Comparison of ENCODE assay signal across 13 cellular contexts in the genomic region with DNA sequence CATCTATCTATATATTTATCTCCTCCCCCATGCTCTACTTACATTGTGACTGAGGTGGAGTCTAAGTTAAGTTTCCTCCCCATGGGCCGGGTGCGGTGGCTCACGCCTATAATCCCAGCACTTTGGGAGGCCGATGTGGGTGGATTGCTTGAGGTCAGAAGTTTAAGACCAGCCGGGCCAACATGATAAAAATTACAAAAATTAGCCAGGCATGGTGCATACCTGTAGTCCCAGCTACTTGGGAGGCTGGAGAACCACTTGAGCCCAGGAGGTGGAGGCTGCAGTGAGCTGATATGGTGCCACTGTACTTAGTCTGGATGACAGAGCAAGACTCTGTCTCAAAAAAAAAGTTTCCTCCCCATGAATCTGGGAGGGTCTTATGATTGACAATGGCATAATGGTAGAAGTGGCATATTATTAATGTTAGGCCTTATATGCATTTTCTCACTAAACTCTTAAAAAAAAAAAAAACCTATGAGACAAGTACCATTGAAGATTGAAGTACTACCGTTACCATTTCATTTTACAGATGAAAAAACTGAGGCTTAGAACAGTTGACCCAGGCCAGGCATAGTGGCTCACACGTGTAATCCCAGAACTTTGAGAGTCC. TPM values are rescaled to one million over a fixed set of nuclear protein-coding genes. Genes with fewer than 3 reads are reported as not detected.
A peak's percentile ranks its signal among the peaks of the same experiment; 100 is the strongest.
DNase-seq lines count a peak whose midpoint lies in the region; ATAC-seq and TF ChIP-seq lines count a peak whose summit lies in the region.
"Had no signal": no experiment of that assay in that cellular context is flagged by ENCODE, and none has a peak within 500 bp of the region (broad histone marks: within the 10 kb centered on the region; RNA-seq: fewer than 3 reads in every experiment).

No MANE protein-coding gene starts in this region.

- H3K36me3 Mint-ChIP-seq in CD4-positive, alpha-beta T cell (ENCODE audit: low read depth): peaks cover 6% of the 10 kb centered on the region

- peaks cover 31% of the 10 kb centered on the region for H3K4me1 Mint-ChIP-seq in CD4-positive, alpha-beta T cell (ENCODE audit: low read depth)

- H3K27ac Mint-ChIP-seq in CD4-positive, alpha-beta T cell: peak overlapping the region; percentile 20

- no peaks in the 10 kb centered on the region for H3K9me3 Mint-ChIP-seq in CD4-positive, alpha-beta T cell

- no peak for DNase-seq in CD4-positive, alpha-beta T cell
- peak in 74 of 76 experiments; percentile 15 to 94 (median 78) for DNase-seq in HUDEP-2 (lab: John Stamatoyannopoulos, UW; ENCODE audit: unreplicated experiment in 76 of 76)
- peak; percentile 84 to 91 for DNase-seq in erythroblast (lab: John Stamatoyannopoulos, UW)
- no peak for DNase-seq in smooth muscle cell (lab: John Stamatoyannopoulos, UW; ENCODE audit: unreplicated experiment)
- no peak for DNase-seq in T1000 (lab: John Stamatoyannopoulos, UW)
- DNase-seq: Kasumi-1, MV-4-11, NCI-H1417 treated with DMSO at 0.1 percent for 48 hours, NCI-H2029 treated with DMSO at 0.1 percent for 48 hours, NCI-H510A had no signal

- ATAC-seq in CD4-positive, alpha-beta T cell (ENCODE audit: poor library complexity): no peak
- ATAC-seq in HG02981 (IDR thresholded peaks at IDR 0.05; ENCODE audit: unreplicated experiment) (no peak), GM21447 (IDR thresholded peaks at IDR 0.05; ENCODE audit: unreplicated experiment) (no peak)

- H3K4me2 ChIP-seq in smooth muscle cell: peak overlapping the region; percentile 13

- no peak overlapping the region for H3K27ac ChIP-seq in CD4-positive, alpha-beta T cell (ENCODE audit: low read depth, low read length)
- peak overlapping the region; percentile 59 for H3K27ac ChIP-seq in smooth muscle cell (ENCODE audit: low read depth)

- H4K20me1 ChIP-seq in smooth muscle cell (ENCODE audit: low read depth): peaks cover 44% of the 10 kb centered on the region

- no peak overlapping the region for H3K4me3 Mint-ChIP-seq in CD4-positive, alpha-beta T cell

- TF ChIP-seq CTCF in CD4-positive, alpha-beta T cell (IDR thresholded peaks at IDR 0.05): no peak
- no peak for TF ChIP-seq CTCF in smooth muscle cell (IDR thresholded peaks at IDR 0.05; ENCODE audit: borderline replicate concordance, insufficient read depth, poor library complexity, severe bottlenecking)

- peak; percentile 31 for TF ChIP-seq POLR2A in erythroblast (IDR thresholded peaks at IDR 0.05; ENCODE audit: low read length)

- H3K79me2 ChIP-seq in smooth muscle cell (ENCODE audit: low read depth): peaks cover 75% of the 10 kb centered on the region

- H3K9me3 ChIP-seq in CD4-positive, alpha-beta T cell (ENCODE audit: control insufficient read depth, low read length): no peaks in the 10 kb centered on the region
- H3K9me3 ChIP-seq in smooth muscle cell (replicated peaks; ENCODE audit: low read depth): no peaks in the 10 kb centered on the region

- H3K4me1 ChIP-seq in smooth muscle cell (ENCODE audit: low read depth): peaks cover 11% of the 10 kb centered on the region

- no peaks in the 10 kb centered on the region for H3K36me3 ChIP-seq in smooth muscle cell (ENCODE audit: low read depth)

- POLR2A ChIA-PET in CD4-positive, alpha-beta T cell (lab: Charles Lee): interaction anchor here (1.2 kb wide), 1 partner anchor 18 kb away, joined by 6 read pairs; no protein-coding TSS in a partner anchor

- CTCF ChIA-PET in CD4-positive, alpha-beta T cell (lab: Charles Lee): interaction anchor here (1.3 kb wide), 1 partner anchor 12 kb away, joined by 3 read pairs; no protein-coding TSS in a partner anchor

- no peak overlapping the region for H3K4me3 ChIP-seq in smooth muscle cell

- no peaks in the 10 kb centered on the region for H3K27me3 ChIP-seq in CD4-positive, alpha-beta T cell (ENCODE audit: control insufficient read depth, insufficient read depth, low read length)
- no peaks in the 10 kb centered on the region for H3K27me3 ChIP-seq in smooth muscle cell (ENCODE audit: low read depth)

- WGBS in smooth muscle cell (ENCODE audit: low lambda C conversion rate): 52% methylated on average over 7 of the region's 7 CpGs

- no peak overlapping the region for H3K9ac ChIP-seq in smooth muscle cell (ENCODE audit: low read depth)

- no peaks in the 10 kb centered on the region for H3K27me3 Mint-ChIP-seq in CD4-positive, alpha-beta T cell

- no peak overlapping the region for H2AFZ ChIP-seq in smooth muscle cell (ENCODE audit: low read depth)

- intact Hi-C loops in CD4-positive, alpha-beta T cell (cut with DNase I, micrococcal nuclease): no loop called here

- peaks cover 3% of the 10 kb centered on the region for H3F3A ChIP-seq in smooth muscle cell (ENCODE audit: low read depth)

RNA-seq across cellular contexts. Expression of gene F11R, which starts 11.2 kb away (rescaled TPM):
- 10 to 100 TPM; 15.2 to 16.2 TPM for total RNA-seq in CD4-positive, alpha-beta T cell
- total RNA-seq in smooth muscle cell: 57.8 and 62.5 TPM in 2 replicates
- 26.4 and 35.6 TPM in 2 replicates for polyA plus RNA-seq in smooth muscle cell

RNA-seq across cellular contexts. Expression of gene TSTD1, which starts 29.1 kb away (rescaled TPM):
- 10 to 100 TPM; 38.0 to 40.3 TPM for total RNA-seq in CD4-positive, alpha-beta T cell
- 11.5 and 48.0 TPM in 2 replicates for total RNA-seq in smooth muscle cell
- polyA plus RNA-seq in smooth muscle cell: 26.0 and 63.2 TPM in 2 replicates

RNA-seq across cellular contexts. Expression of gene USF1, which starts 36.1 kb away (rescaled TPM):
- 10 to 100 TPM; 93.5 to 99.1 TPM for total RNA-seq in CD4-positive, alpha-beta T cell
- total RNA-seq in smooth muscle cell: 47.0 and 51.7 TPM in 2 replicates
- polyA plus RNA-seq in smooth muscle cell: 18.2 and 20.0 TPM in 2 replicates

RNA-seq across cellular contexts. Expression of gene ITLN2, which starts 55.1 kb away (rescaled TPM):
- not detected for total RNA-seq in CD4-positive, alpha-beta T cell
- not detected in 2 replicates for total RNA-seq in smooth muscle cell
- polyA plus RNA-seq in smooth muscle cell: not detected in 2 replicates
- polyA plus RNA-seq: BJ had no signal

RNA-seq across cellular contexts. Expression of gene ARHGAP30, which starts 60.0 kb away (rescaled TPM):
- total RNA-seq in CD4-positive, alpha-beta T cell: 10 to 100 TPM; 76.6 to 78.9 TPM
- 0.90 and 1.2 TPM in 2 replicates for total RNA-seq in smooth muscle cell
- 0.13 and 1.1 TPM in 2 replicates for polyA plus RNA-seq in smooth muscle cell
- polyA plus RNA-seq: BJ had no signal

Comparison
In these comparisons a context has a peak if more than half of its experiments do, and no peak if none do; other contexts are left out.
1. DNase-seq: peak in HUDEP-2 (74 of 76) and erythroblast (2 of 2); none in CD4-positive, alpha-beta T cell (0 of 10), smooth muscle cell (single experiment) and T1000 (single experiment).